ENCODE assay signal across 19 cellular contexts in genomic region chr4:163350672-163351071, GRCh38. TPM values are rescaled to one million over a fixed set of nuclear protein-coding genes. Genes with fewer than 3 reads are reported as not detected.
DNase-seq lines count a peak whose midpoint lies in the region; ATAC-seq and TF ChIP-seq lines count a peak whose summit lies in the region.
"Had no signal": no experiment of that assay in that cellular context is flagged by ENCODE, and none has a peak within 500 bp of the region (broad histone marks: within the 10 kb centered on the region; RNA-seq: fewer than 3 reads in every experiment).

No MANE protein-coding gene starts in this region.

- no peaks in the 10 kb centered on the region for H3K9me2 ChIP-seq in PC-3 (replicated peaks; ENCODE audit: low read length)

- H3K27me3 ChIP-seq in PC-3 (ENCODE audit: low read length) (no peaks in the 10 kb centered on the region), osteoblast (ENCODE audit: insufficient read depth, low read length) (no peaks in the 10 kb centered on the region)

- H4K20me1 ChIP-seq in PC-3 (ENCODE audit: low read length): no peaks in the 10 kb centered on the region
- no peaks in the 10 kb centered on the region for H4K20me1 ChIP-seq in osteoblast (ENCODE audit: insufficient read depth, low read length)

- H3K79me2 ChIP-seq in PC-3 (ENCODE audit: low read length) (no peaks in the 10 kb centered on the region), osteoblast (ENCODE audit: insufficient read depth, low read length) (no peaks in the 10 kb centered on the region)

- H3F3A ChIP-seq in PC-3 (ENCODE audit: low read length, unreplicated experiment): no peaks in the 10 kb centered on the region

- no peaks in the 10 kb centered on the region for H3K36me3 ChIP-seq in PC-3 (ENCODE audit: low read depth, low read length)
- no peaks in the 10 kb centered on the region for H3K36me3 ChIP-seq in osteoblast (ENCODE audit: insufficient read depth, low read length)

- H3K27ac ChIP-seq in PC-3 (ENCODE audit: low read length): no peak overlapping the region
- no peak overlapping the region for H3K27ac ChIP-seq in osteoblast (ENCODE audit: low read depth, low read length)
- H3K27ac ChIP-seq: A549, SK-N-MC had no signal

- peak; percentile 95 for ATAC-seq in PC-3
- ATAC-seq: A549 had no signal

- intact Hi-C loops in PC-3 (cut with micrococcal nuclease): loop anchor here (2.0 to 10.0 kb wide), 2 partner anchors 16 to 104 kb away; no protein-coding TSS in a partner anchor

- no peak for TF ChIP-seq CTCF in PC-3 (conservative IDR thresholded peaks at IDR 0.05; ENCODE audit: low read depth, low read length)
- no peak for TF ChIP-seq CTCF in choroid plexus epithelial cell (conservative IDR thresholded peaks at IDR 0.05; ENCODE audit: low read depth, low read length)
- TF ChIP-seq CTCF in osteoblast (IDR thresholded peaks at IDR 0.05; ENCODE audit: extremely low read depth, low read depth, low read length): no peak

- H2AFZ ChIP-seq in PC-3 (ENCODE audit: low read length): no peak overlapping the region
- no peak overlapping the region for H2AFZ ChIP-seq in osteoblast (ENCODE audit: low read length)

- H3K9me3 ChIP-seq in PC-3 (ENCODE audit: low read length): no peaks in the 10 kb centered on the region
- H3K9me3 ChIP-seq in osteoblast (ENCODE audit: low read depth, low read length): no peaks in the 10 kb centered on the region
- H3K9me3 ChIP-seq: A549 had no signal

- DNase-seq in Caki2 (ENCODE audit: low read depth) (peak; percentile 79), PC-3 (peak; percentile 65), choroid plexus epithelial cell (ENCODE audit: low read depth) (peak; percentile 16), kidney tubule cell (ENCODE audit: low spot score) (peak; percentile 88), osteoblast (ENCODE audit: insufficient read length, low spot score, missing footprints) (no peak), NCI-H1048 (lab: John Stamatoyannopoulos, UW) (no peak), SHP77 (lab: John Stamatoyannopoulos, UW) (no peak), AG08395 (ENCODE audit: low spot score) (no peak)
- DNase-seq: AML-193; CD4-positive, CD25-positive, alpha-beta regulatory T cell; DMS79 treated with DMSO at 0.1 percent for 48 hours; GDM1; IMR-90; NCI-H69; NK-92 treated with Interleukin-12 subunit alpha and Interleukin-12 subunit beta, amount 100 ng/mL, for 24 hours; OCI-M1 had no signal

- H3K4me2 ChIP-seq in PC-3 (ENCODE audit: low read length) (no peak overlapping the region), osteoblast (ENCODE audit: insufficient read depth, low read length) (no peak overlapping the region)
- H3K4me2 ChIP-seq: A549 had no signal

- in situ Hi-C loops in Caki2 (cut with HindIII; ENCODE audit: low pct_unique_long_range_greater_than_20kb, low sequenced_read_pairs): no loop called here

- POLR2A ChIA-PET in PC-3 (lab: Charles Lee; ENCODE audit: unreplicated experiment): no interaction called here

- CTCF ChIA-PET in PC-3 (lab: Charles Lee): no interaction called here

- H3K4me1 ChIP-seq in PC-3 (ENCODE audit: insufficient read depth, low read length) (peaks cover 5% of the 10 kb centered on the region), osteoblast (ENCODE audit: insufficient read depth, low read length) (no peaks in the 10 kb centered on the region)
- H3K4me1 ChIP-seq: A549 had no signal

- BruUV-seq in PC-3 (replicated peaks; lab: Mats Ljungman, UMichigan): no TSS peak

- H3K4me3 ChIP-seq in PC-3 (ENCODE audit: low read length): no peak overlapping the region
- H3K4me3 ChIP-seq in choroid plexus epithelial cell (ENCODE audit: low read depth, low read length): no peak overlapping the region
- H3K4me3 ChIP-seq in osteoblast (ENCODE audit: insufficient read depth, low read length): no peak overlapping the region
- H3K4me3 ChIP-seq: A549, SK-N-MC had no signal

- no peak overlapping the region for H3K9ac ChIP-seq in PC-3 (ENCODE audit: low read length)

RNA-seq across cellular contexts. Expression of gene NPY5R, which starts 7.0 kb away (rescaled TPM):
- 0.24 TPM in 1 of 2 replicates, not detected in the other for total RNA-seq in Caki2 (2014; rRNA removed; shearing (Covaris generic); ENCODE audit: low replicate concordance)
- total RNA-seq in PC-3 (2014; rRNA removed) (not detected in 2 replicates), osteoblast (not detected in 2 replicates)
- total RNA-seq: CD4-positive, CD25-positive, alpha-beta regulatory T cell; H4; IMR-90 had no signal

RNA-seq across cellular contexts. Expression of gene NPY1R, which starts 18.3 kb away (rescaled TPM):
- total RNA-seq in Caki2 (2014; rRNA removed; shearing (Covaris generic); ENCODE audit: low replicate concordance): 11.8 and 16.6 TPM in 2 replicates
- total RNA-seq in PC-3 (2014; rRNA removed): 1.3 and 1.7 TPM in 2 replicates
- total RNA-seq in osteoblast: under 0.01 TPM in 2 replicates
- total RNA-seq: CD4-positive, CD25-positive, alpha-beta regulatory T cell had no signal

Comparison
In these comparisons a context has a peak if more than half of its experiments do, and no peak if none do; other contexts are left out.
1. DNase-seq: peak in Caki2 (single experiment), PC-3 (single experiment), choroid plexus epithelial cell (single experiment) and kidney tubule cell (single experiment); none in osteoblast (single experiment), NCI-H1048 (single experiment), SHP77 (0 of 2) and AG08395 (single experiment).